In genomic region chr1:169487153-169487552, GRCh38 we compare ENCODE assay signal across 11 cellular contexts. TPM values are rescaled to one million over a fixed set of nuclear protein-coding genes. Genes with fewer than 3 reads are reported as not detected.
DNase-seq lines count a peak whose midpoint lies in the region; ATAC-seq lines count a peak whose summit lies in the region.
"Had no signal": no experiment of that assay in that cellular context is flagged by ENCODE, and none has a peak within 500 bp of the region (broad histone marks: within the 10 kb centered on the region; RNA-seq: fewer than 3 reads in every experiment).

No MANE protein-coding gene starts in this region.

- DNase-seq in CD8-positive, alpha-beta memory T cell = no peak
- DNase-seq in NCI-H69 (lab: John Stamatoyannopoulos, UW) = peak; percentile 43
- no peak for DNase-seq in effector memory CD4-positive, alpha-beta T cell
- DNase-seq in AG20443 (ENCODE audit: low spot score) = no peak
- DNase-seq in G401 (ENCODE audit: low spot score) = no peak
- DNase-seq: activated gamma-delta T cell, NCI-H2171 had no signal

- H3K36me3 Mint-ChIP-seq in CD8-positive, alpha-beta memory T cell = peaks cover 0 to 9% (median 0%) of the 10 kb centered on the region in 3 donors

- H3K4me3 ChIP-seq in CD8-positive, alpha-beta memory T cell (ENCODE audit: low read length) = no peak overlapping the region
- H3K4me3 ChIP-seq in duodenal mucosa (ENCODE audit: low read depth in 1 of 2, low read length in 2 of 2) (peak overlapping the region in 1 of 2 donors; percentile 90), neuron (ENCODE audit: low read length) (peak overlapping the region; percentile 59)
- H3K4me3 ChIP-seq in effector memory CD4-positive, alpha-beta T cell (ENCODE audit: insufficient read depth, low read depth, low read length, poor library complexity, severe bottlenecking) = no peak overlapping the region
- H3K4me3 ChIP-seq: lung had no signal

- no peak overlapping the region for H3K27ac ChIP-seq in CD8-positive, alpha-beta memory T cell (ENCODE audit: low read depth, low read length)
- H3K27ac ChIP-seq in duodenal mucosa (ENCODE audit: low read depth, low read length) = peak overlapping the region; percentile 59
- H3K27ac ChIP-seq in effector memory CD4-positive, alpha-beta T cell (ENCODE audit: insufficient read depth, low read length, poor library complexity, severe bottlenecking) = no peak overlapping the region

- no peaks in the 10 kb centered on the region for H3K9me3 ChIP-seq in CD8-positive, alpha-beta memory T cell (ENCODE audit: low read length)
- H3K9me3 ChIP-seq in duodenal mucosa (ENCODE audit: control insufficient read depth in 1 of 2, low read length in 2 of 2) (no peaks in the 10 kb centered on the region), neuron (ENCODE audit: low read length) (no peaks in the 10 kb centered on the region)
- no peaks in the 10 kb centered on the region for H3K9me3 ChIP-seq in effector memory CD4-positive, alpha-beta T cell (ENCODE audit: control insufficient read depth, low read length)

- POLR2A ChIA-PET in CD8-positive, alpha-beta memory T cell (lab: Charles Lee) = no interaction called here

- peak overlapping the region in 4 of 7 donors; percentile 33 to 100 (median 94) for H3K4me3 Mint-ChIP-seq in CD8-positive, alpha-beta memory T cell

- ATAC-seq in GM21526 (IDR thresholded peaks at IDR 0.05; ENCODE audit: low FRiP score, unreplicated experiment) = no peak

- H3K4me1 ChIP-seq in CD8-positive, alpha-beta memory T cell (ENCODE audit: insufficient read depth, low read length) = peaks cover 13% of the 10 kb centered on the region
- H3K4me1 ChIP-seq in duodenal mucosa (ENCODE audit: control insufficient read depth in 1 of 2, insufficient read depth in 2 of 2, low read length in 2 of 2) = peaks cover 10 to 28% of the 10 kb centered on the region in 2 donors
- H3K4me1 ChIP-seq in neuron (ENCODE audit: insufficient read depth, low read length) = peaks cover 32% of the 10 kb centered on the region
- peaks cover 9% of the 10 kb centered on the region for H3K4me1 ChIP-seq in effector memory CD4-positive, alpha-beta T cell (ENCODE audit: control insufficient read depth, insufficient read depth, low read length, poor library complexity, severe bottlenecking)

- peaks cover 5 to 6% of the 10 kb centered on the region in 2 donors for H3K27me3 Mint-ChIP-seq in CD8-positive, alpha-beta memory T cell

- H2AFZ ChIP-seq in neuron (ENCODE audit: low read depth, low read length) = peak overlapping the region; percentile 89

- H3K36me3 ChIP-seq in CD8-positive, alpha-beta memory T cell (ENCODE audit: insufficient read depth, low read length) = no peaks in the 10 kb centered on the region
- H3K36me3 ChIP-seq in duodenal mucosa (ENCODE audit: control insufficient read depth in 1 of 2, insufficient read depth in 2 of 2, low read length in 2 of 2) = no peaks in the 10 kb centered on the region
- no peaks in the 10 kb centered on the region for H3K36me3 ChIP-seq in neuron (ENCODE audit: insufficient read depth, low read length)
- H3K36me3 ChIP-seq in effector memory CD4-positive, alpha-beta T cell (ENCODE audit: control insufficient read depth, insufficient read depth, low read length) = no peaks in the 10 kb centered on the region

- no peak overlapping the region for H3K9ac ChIP-seq in duodenal mucosa (ENCODE audit: low read depth in 1 of 2, low read length in 2 of 2)

- H3K27ac Mint-ChIP-seq in CD8-positive, alpha-beta memory T cell = peak overlapping the region in 2 of 8 donors; percentile 83 to 97

- no peaks in the 10 kb centered on the region for H3K9me3 Mint-ChIP-seq in CD8-positive, alpha-beta memory T cell

- peaks cover 30 to 34% (median 32%) of the 10 kb centered on the region in 3 donors for H3K4me1 Mint-ChIP-seq in CD8-positive, alpha-beta memory T cell

- no peaks in the 10 kb centered on the region for H3K27me3 ChIP-seq in CD8-positive, alpha-beta memory T cell (ENCODE audit: insufficient read depth, low read length, poor library complexity, severe bottlenecking)
- no peaks in the 10 kb centered on the region for H3K27me3 ChIP-seq in duodenal mucosa (ENCODE audit: control insufficient read depth in 1 of 2, insufficient read depth in 2 of 2, low read length in 2 of 2)
- no peaks in the 10 kb centered on the region for H3K27me3 ChIP-seq in neuron (ENCODE audit: insufficient read depth, low read length)
- no peaks in the 10 kb centered on the region for H3K27me3 ChIP-seq in effector memory CD4-positive, alpha-beta T cell (replicated peaks; ENCODE audit: control insufficient read depth, insufficient read depth, low read length, poor library complexity, severe bottlenecking)

- CTCF ChIA-PET in CD8-positive, alpha-beta memory T cell (lab: Charles Lee) = no interaction called here

- in situ Hi-C loops in G401 (cut with HindIII; ENCODE audit: low sequenced_read_pairs) = no loop called here

RNA-seq across cellular contexts. Expression of gene SLC19A2, which starts 1.4 kb away (rescaled TPM):
- 1 to 10 TPM; 8.3 to 9.3 TPM for total RNA-seq in CD8-positive, alpha-beta memory T cell
- polyA plus RNA-seq in CD8-positive, alpha-beta memory T cell = 0.62 TPM
- total RNA-seq in G401 (2014; rRNA removed; shearing (Covaris generic)) = 11.3 and 18.7 TPM in 2 replicates

RNA-seq across cellular contexts. Expression of gene CCDC181, which starts 59.9 kb away (rescaled TPM):
- total RNA-seq in CD8-positive, alpha-beta memory T cell = under 1 TPM; 0.24 to 0.26 TPM
- not detected for polyA plus RNA-seq in CD8-positive, alpha-beta memory T cell
- not detected in 2 replicates for total RNA-seq in G401 (2014; rRNA removed; shearing (Covaris generic))
